Comparison of ENCODE assay signal across 17 cellular contexts in the genomic region with DNA sequence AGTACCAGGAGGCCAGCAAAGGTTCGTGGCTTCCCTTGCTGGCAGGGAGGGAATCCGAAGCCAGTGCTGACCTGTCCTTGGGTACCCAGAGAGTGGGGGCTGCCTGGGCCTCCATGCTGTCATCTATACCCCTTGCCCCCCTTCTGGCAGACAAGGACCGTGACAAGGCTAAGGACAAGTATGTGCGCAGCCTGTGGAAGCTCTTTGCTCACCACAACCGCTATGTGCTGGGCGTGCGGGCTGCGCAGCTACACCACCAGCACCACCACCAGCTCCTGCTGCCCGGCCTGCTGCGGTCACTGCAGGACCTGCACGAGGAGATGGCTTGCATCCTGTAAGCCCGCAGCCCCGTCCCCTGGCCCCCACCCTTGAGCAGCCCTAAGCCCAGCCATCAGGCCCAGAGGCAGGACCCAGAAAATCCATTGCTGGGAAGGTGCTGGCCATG. TPM values are rescaled to one million over a fixed set of nuclear protein-coding genes. Genes with fewer than 3 reads are reported as not detected.
DNase-seq lines count a peak whose midpoint lies in the region; ATAC-seq, FAIRE-seq and TF ChIP-seq lines count a peak whose summit lies in the region.
"Had no signal": no experiment of that assay in that cellular context is flagged by ENCODE, and none has a peak within 500 bp of the region (broad histone marks: within the 10 kb centered on the region; RNA-seq: fewer than 3 reads in every experiment).

No MANE protein-coding gene starts in this region.

- H2BK12ac ChIP-seq in neuronal stem cell (ENCODE audit: low read length), result no peak overlapping the region

- no peak for TF ChIP-seq POLR2A in right lobe of liver (IDR thresholded peaks at IDR 0.05)
- no peak for TF ChIP-seq POLR2A in HepG2 (IDR thresholded peaks at IDR 0.05; ENCODE audit: insufficient read depth in 1 of 2, low read depth in 2 of 2, low read length in 2 of 2)
- no peak for TF ChIP-seq POLR2A in vagina (IDR thresholded peaks at IDR 0.05)

- POLR2A ChIA-PET in HepG2 (lab: Yijun Ruan, JAX), result interaction anchor here (5.1 kb wide), 1 partner anchor 13 kb away, joined by 41 read pairs; no protein-coding TSS in a partner anchor

- H3K27me3 Mint-ChIP-seq in activated T-helper 17 cell treated with anti-CD3 and anti-CD28 coated beads, Interleukin-2, amount 50 U/mL, for 72 hours, result no peaks in the 10 kb centered on the region

- peaks cover 0 to 33% (median 9%) of the 10 kb centered on the region in 4 donors for H3K36me3 ChIP-seq in right lobe of liver
- no peaks in the 10 kb centered on the region; a peak in 2 of 5 replicates for H3K36me3 ChIP-seq in HepG2 (replicated peaks in 1 of 2; ENCODE audit: control insufficient read depth in 1 of 2, insufficient read depth in 2 of 2, low read length in 2 of 2)
- peaks cover 0 to 2% of the 10 kb centered on the region in 2 donors for H3K36me3 ChIP-seq in neuronal stem cell (replicated peaks in 1 of 2; ENCODE audit: control insufficient read depth in 2 of 2, insufficient read depth in 2 of 2, low read length in 2 of 2)
- peaks cover 0 to 32% of the 10 kb centered on the region in 2 donors for H3K36me3 ChIP-seq in vagina

- no peak for FAIRE-seq in HepG2 (lab: Jason Lieb, UNC)

- H3K4me1 ChIP-seq in right lobe of liver (peaks cover 0 to 45% (median 21%) of the 10 kb centered on the region in 4 donors), HepG2 (ENCODE audit: insufficient read depth, low read length) (peaks cover 36% of the 10 kb centered on the region), neuronal stem cell (ENCODE audit: control insufficient read depth in 2 of 2, insufficient read depth in 1 of 2, low read depth in 1 of 2, low read length in 2 of 2) (peaks cover 7 to 13% of the 10 kb centered on the region in 2 donors), vagina (peaks cover 36% of the 10 kb centered on the region)

- no peaks in the 10 kb centered on the region for H3K79me2 ChIP-seq in HepG2 (ENCODE audit: insufficient read depth, low read length)

- CTCF ChIA-PET in HepG2 (lab: Yijun Ruan, JAX; ENCODE audit: low intra/inter-chr PET ratio, low total read pairs), result interaction anchor here (1.9 kb wide), 2 partner anchors 68 to 239 kb away, joined by 12 to 20 read pairs; no protein-coding TSS in a partner anchor

- H4K91ac ChIP-seq in neuronal stem cell (ENCODE audit: low read depth, low read length, poor library complexity), result peak overlapping the region; percentile 39

- H3K9ac ChIP-seq in HepG2 (ENCODE audit: insufficient read depth, low read depth, low read length) (no peak overlapping the region), neuronal stem cell (ENCODE audit: low read depth, low read length, poor library complexity) (no peak overlapping the region)

- no peak overlapping the region for H2BK120ac ChIP-seq in neuronal stem cell (ENCODE audit: low read depth, low read length)

- H3K27me3 ChIP-seq in right lobe of liver, result no peaks in the 10 kb centered on the region
- H3K27me3 ChIP-seq in HepG2 (ENCODE audit: control insufficient read depth in 1 of 2, insufficient read depth in 2 of 2, low read length in 2 of 2), result peaks cover 0 to 7% of the 10 kb centered on the region in 2 experiments; a peak in 2 of 5 replicates
- H3K27me3 ChIP-seq in neuronal stem cell (ENCODE audit: control insufficient read depth in 3 of 3, insufficient read depth in 3 of 3, low read depth in 1 of 3, low read length in 3 of 3), result no peaks in the 10 kb centered on the region
- no peaks in the 10 kb centered on the region for H3K27me3 ChIP-seq in vagina
- H3K27me3 ChIP-seq: SJSA1 had no signal

- no peak for TF ChIP-seq RAD21 in HepG2 (CRISPR knock-in tag; IDR thresholded peaks at IDR 0.05)

- intact Hi-C loops in right lobe of liver (cut with DNase I) (loop anchor here in 1 of 2 donors (5.0 kb wide), 1 partner anchor 240 kb away; no protein-coding TSS in a partner anchor), HepG2 (cut with micrococcal nuclease; ENCODE audit: unreplicated experiment) (loop anchor here (5.0 kb wide), 1 partner anchor 45 kb away; a partner anchor contains a TSS), vagina (cut with DNase I) (loop anchor here (10.0 kb wide), 1 partner anchor 172 kb away; a partner anchor contains a TSS)

- no peak for ATAC-seq in right lobe of liver
- ATAC-seq in HepG2, result no peak
- no peak for ATAC-seq in activated T-helper 17 cell treated with anti-CD3 and anti-CD28 coated beads, Interleukin-2, amount 50 U/mL, for 72 hours (replicated peaks)
- ATAC-seq in GM21723 (IDR thresholded peaks at IDR 0.05; ENCODE audit: unreplicated experiment), result no peak

- H3K4me3 ChIP-seq in right lobe of liver, result no peak overlapping the region
- H3K4me3 ChIP-seq in HepG2 (replicated peaks in 1 of 3; ENCODE audit: insufficient read depth in 1 of 3, low read depth in 2 of 3, low read length in 3 of 3), result no peak overlapping the region
- H3K4me3 ChIP-seq in neuronal stem cell (ENCODE audit: low read length in 2 of 2), result no peak overlapping the region
- H3K4me3 ChIP-seq in vagina, result no peak overlapping the region
- H3K4me3 ChIP-seq: PC-9, SJSA1 had no signal

- peaks cover 83% of the 10 kb centered on the region for H3K36me3 Mint-ChIP-seq in activated T-helper 17 cell treated with anti-CD3 and anti-CD28 coated beads, Interleukin-2, amount 50 U/mL, for 72 hours (ENCODE audit: low read depth)

- H3K27ac Mint-ChIP-seq in activated T-helper 17 cell treated with anti-CD3 and anti-CD28 coated beads, Interleukin-2, amount 50 U/mL, for 72 hours, result peak overlapping the region; percentile 49

- no peak overlapping the region for H2BK15ac ChIP-seq in neuronal stem cell (ENCODE audit: low read length)

- 0 out of 2 replicates have a peak, but pooled peaks cover 2% of the 10 kb centered on the region for H4K20me1 ChIP-seq in HepG2 (ENCODE audit: insufficient read depth, low read length)

- WGBS in right lobe of liver (ENCODE audit: insufficient coverage, low coverage, low lambda C conversion rate, missing lambda C conversion rate), result no CpG with 5 or more reads among the region's 13 CpGs
- 65% methylated on average over 7 of the region's 13 CpGs for WGBS in HepG2 (ENCODE audit: low lambda C conversion rate)
- no CpG with 5 or more reads among the region's 13 CpGs for WGBS in neuronal stem cell (ENCODE audit: extremely low coverage in 2 of 2, insufficient read length in 2 of 2, insufficient replicate concordance in 1 of 2), 2 donors

- H3K23ac ChIP-seq in neuronal stem cell (ENCODE audit: low read depth, low read length, poor library complexity), result no peak overlapping the region

- H4K8ac ChIP-seq in neuronal stem cell (ENCODE audit: low read depth, low read length), result no peak overlapping the region

- no peak for TF ChIP-seq EP300 in HepG2 (IDR thresholded peaks at IDR 0.05; ENCODE audit: low read depth in 2 of 2, low read length in 2 of 2)
- no peak for TF ChIP-seq EP300 in HepG2 (CRISPR knock-in tag; IDR thresholded peaks at IDR 0.05; ENCODE audit: borderline replicate concordance)

- H3K14ac ChIP-seq in neuronal stem cell (ENCODE audit: low read length), result no peak overlapping the region

- no peaks in the 10 kb centered on the region for H3K9me3 ChIP-seq in right lobe of liver
- no peaks in the 10 kb centered on the region for H3K9me3 ChIP-seq in HepG2 (ENCODE audit: low read length)
- no peaks in the 10 kb centered on the region for H3K9me3 ChIP-seq in neuronal stem cell (replicated peaks in 1 of 2; ENCODE audit: control insufficient read depth in 2 of 2, insufficient read depth in 1 of 2, low read depth in 1 of 2, low read length in 2 of 2)
- no peaks in the 10 kb centered on the region for H3K9me3 ChIP-seq in vagina
- H3K9me3 ChIP-seq: SJSA1 had no signal

- DNase-seq in right lobe of liver, result peak; percentile 23 to 58 (median 44)
- DNase-seq in HepG2 (ENCODE audit: low spot score), result no peak
- no peak for DNase-seq in neuronal stem cell (ENCODE audit: low spot score)
- DNase-seq in vagina (ENCODE audit: extremely low spot score in 2 of 2), result no peak
- no peak for DNase-seq in stimulated activated CD8-positive, alpha-beta memory T cell treated with anti-CD3 and anti-CD28 coated beads, Interleukin-4, amount 100 ng/mL, for 48 hours
- DNase-seq: C1 segment of cervical spinal cord, DMS79, KG1, MV-4-11, NCI-H1436, NCI-H1930, NCI-H526, PC-9 had no signal

- in situ Hi-C loops in HepG2 (cut with HindIII; ENCODE audit: extremely low pct_ligation_motif_present, low pct_unique_long_range_greater_than_20kb), result loop anchor here (5.0 kb wide), 2 partner anchors 70 to 240 kb away; no protein-coding TSS in a partner anchor

- peaks cover 2% of the 10 kb centered on the region for H3K79me1 ChIP-seq in neuronal stem cell (ENCODE audit: low read depth, low read length)

- peak overlapping the region; percentile 37 for H3K18ac ChIP-seq in neuronal stem cell (ENCODE audit: low read length)

- no peak for TF ChIP-seq CTCF in right lobe of liver (IDR thresholded peaks at IDR 0.05)
- no peak for TF ChIP-seq CTCF in HepG2 (CRISPR knock-in tag; IDR thresholded peaks at IDR 0.05)
- TF ChIP-seq CTCF in vagina (IDR thresholded peaks at IDR 0.05), result no peak

- H3K4ac ChIP-seq in neuronal stem cell (ENCODE audit: low read length), result no peak overlapping the region

- H3K4me3 Mint-ChIP-seq in activated T-helper 17 cell treated with anti-CD3 and anti-CD28 coated beads, Interleukin-2, amount 50 U/mL, for 72 hours, result no peak overlapping the region

- H2AFZ ChIP-seq in HepG2 (ENCODE audit: low read length) (no peak overlapping the region), neuronal stem cell (ENCODE audit: low read length) (peak overlapping the region; percentile 55)
- H2AFZ ChIP-seq: PC-9 had no signal

- BruUV-seq in HepG2 (replicated peaks; lab: Mats Ljungman, UMichigan), result no TSS peak

- H3K27ac ChIP-seq in right lobe of liver (no peak overlapping the region), HepG2 (ENCODE audit: extremely low read length, insufficient read depth, low read length) (no peak overlapping the region), neuronal stem cell (replicated peaks; ENCODE audit: low read length) (no peak overlapping the region), vagina (peak overlapping the region; percentile 97)
- H3K27ac ChIP-seq: PC-9, RWPE1, SJSA1 had no signal

- no peak overlapping the region for H2BK5ac ChIP-seq in neuronal stem cell (ENCODE audit: low read length)

- H3K9me3 Mint-ChIP-seq in activated T-helper 17 cell treated with anti-CD3 and anti-CD28 coated beads, Interleukin-2, amount 50 U/mL, for 72 hours, result no peaks in the 10 kb centered on the region

- no peak overlapping the region for H2AK5ac ChIP-seq in neuronal stem cell (ENCODE audit: low read depth, low read length)

- H3K4me2 ChIP-seq in HepG2 (ENCODE audit: low read depth, low read length) (no peak overlapping the region), neuronal stem cell (ENCODE audit: insufficient read depth, low read length, poor library complexity, severe bottlenecking) (no peak overlapping the region)
- H3K4me2 ChIP-seq: PC-9 had no signal

- peaks cover 5% of the 10 kb centered on the region for H3K4me1 Mint-ChIP-seq in activated T-helper 17 cell treated with anti-CD3 and anti-CD28 coated beads, Interleukin-2, amount 50 U/mL, for 72 hours

RNA-seq across cellular contexts. Expression of a gene that starts 2.8 kb away (rescaled TPM):
- total RNA-seq in right lobe of liver, result 10 to 100 TPM; 11.5 to 36.5 (median 18.5) TPM
- 8.5 and 9.5 TPM in 2 replicates for total RNA-seq in HepG2 (2016; rRNA removed; fragmentation: Illumina TruSeq; extraction: Trizol)
- total RNA-seq in HepG2 (2016; cell fraction: cytosol; rRNA removed; fragmentation: Illumina TruSeq; extraction: Trizol; ENCODE audit: low read depth), result 3.0 and 3.5 TPM in 2 replicates
- 9.6 TPM in 2 replicates for total RNA-seq in HepG2 (2016; cell fraction: insoluble cytoplasmic fraction; rRNA removed; fragmentation: Illumina TruSeq; extraction: Trizol)
- 3.8 and 4.7 TPM in 2 replicates for total RNA-seq in HepG2 (2016; cell fraction: membrane; rRNA removed; fragmentation: Illumina TruSeq; extraction: Trizol)
- total RNA-seq in HepG2 (2016; cell fraction: nucleus; rRNA removed; fragmentation: Illumina TruSeq; extraction: Trizol), result 5.2 and 5.4 TPM in 2 replicates
- polyA plus RNA-seq in HepG2 (2011; rRNA removed), result 4.0 and 4.3 TPM in 2 replicates
- 2.8 and 5.7 TPM in 2 replicates for polyA plus RNA-seq in HepG2 (2011; cell fraction: cytosol; rRNA removed)
- 13.7 and 22.6 TPM in 2 replicates for polyA plus RNA-seq in HepG2 (2011; cell fraction: nucleus; rRNA removed)
- polyA plus RNA-seq in HepG2 (2012), result 1.3 and 1.7 TPM in 2 replicates
- polyA plus RNA-seq in HepG2 (2016; cell fraction: cytosol; fragmentation: Illumina TruSeq; extraction: Trizol; ENCODE audit: low read depth), result 3.0 TPM in 2 replicates
- polyA plus RNA-seq in HepG2 (2016; cell fraction: insoluble cytoplasmic fraction; fragmentation: Illumina TruSeq; extraction: Trizol; ENCODE audit: low read depth), result 6.1 and 6.9 TPM in 2 replicates
- 2.4 TPM in 2 replicates for polyA plus RNA-seq in HepG2 (2016; cell fraction: membrane; fragmentation: Illumina TruSeq; extraction: Trizol; ENCODE audit: low read depth)
- polyA plus RNA-seq in HepG2 (2016; cell fraction: nucleus; fragmentation: Illumina TruSeq; extraction: Trizol; ENCODE audit: insufficient read depth, low read depth), result 8.5 and 10.3 TPM in 2 replicates
- polyA minus RNA-seq in HepG2 (2011; rRNA and poly(A)+ RNA removed; ENCODE audit: low replicate concordance), result 0.37 and 5.3 TPM in 2 replicates
- 1.7 and 1.8 TPM in 2 replicates for polyA minus RNA-seq in HepG2 (2011; cell fraction: cytosol; rRNA and poly(A)+ RNA removed)
- 5.1 and 6.2 TPM in 2 replicates for polyA minus RNA-seq in HepG2 (2011; cell fraction: nucleus; rRNA and poly(A)+ RNA removed)
- 100 to 1,000 TPM in 1 of 2 donors, 10 to 100 TPM in 1; 98.5 to 122 TPM for total RNA-seq in activated T-helper 17 cell treated with anti-CD3 and anti-CD28 coated beads, Interleukin-2, amount 50 U/mL, for 72 hours
- polyA plus RNA-seq in neuronal stem cell (2013, experiment 1 of 2), result 2.6 TPM
- 2.3 TPM for polyA plus RNA-seq in neuronal stem cell (2013, experiment 2 of 2)
- total RNA-seq in vagina, result 47.4 TPM

RNA-seq across cellular contexts. Expression of a gene that starts 16.0 kb away (rescaled TPM):
- total RNA-seq in right lobe of liver (10 to 100 TPM; 41.4 to 91.6 (median 59.8) TPM), HepG2 (2016; rRNA removed; fragmentation: Illumina TruSeq; extraction: Trizol) (6.7 and 17.5 TPM in 2 replicates), vagina (46.7 TPM)
- 8.9 and 9.3 TPM in 2 replicates for total RNA-seq in HepG2 (2016; cell fraction: cytosol; rRNA removed; fragmentation: Illumina TruSeq; extraction: Trizol; ENCODE audit: low read depth)
- total RNA-seq in HepG2 (2016; cell fraction: insoluble cytoplasmic fraction; rRNA removed; fragmentation: Illumina TruSeq; extraction: Trizol), result 5.6 and 21.4 TPM in 2 replicates
- total RNA-seq in HepG2 (2016; cell fraction: membrane; rRNA removed; fragmentation: Illumina TruSeq; extraction: Trizol), result 9.6 and 10.0 TPM in 2 replicates
- 31.3 and 36.5 TPM in 2 replicates for total RNA-seq in HepG2 (2016; cell fraction: nucleus; rRNA removed; fragmentation: Illumina TruSeq; extraction: Trizol)
- polyA plus RNA-seq in HepG2 (2011; rRNA removed), result 43.8 and 51.5 TPM in 2 replicates
- 18.4 and 29.4 TPM in 2 replicates for polyA plus RNA-seq in HepG2 (2011; cell fraction: cytosol; rRNA removed)
- 296 and 398 TPM in 2 replicates for polyA plus RNA-seq in HepG2 (2011; cell fraction: nucleus; rRNA removed)
- 13.2 and 18.7 TPM in 2 replicates for polyA plus RNA-seq in HepG2 (2012)
- 1.5 and 2.3 TPM in 2 replicates for polyA plus RNA-seq in HepG2 (2016; cell fraction: cytosol; fragmentation: Illumina TruSeq; extraction: Trizol; ENCODE audit: low read depth)
- 7.9 and 9.3 TPM in 2 replicates for polyA plus RNA-seq in HepG2 (2016; cell fraction: insoluble cytoplasmic fraction; fragmentation: Illumina TruSeq; extraction: Trizol; ENCODE audit: low read depth)
- 5.8 and 8.8 TPM in 2 replicates for polyA plus RNA-seq in HepG2 (2016; cell fraction: membrane; fragmentation: Illumina TruSeq; extraction: Trizol; ENCODE audit: low read depth)
- 117 and 126 TPM in 2 replicates for polyA plus RNA-seq in HepG2 (2016; cell fraction: nucleus; fragmentation: Illumina TruSeq; extraction: Trizol; ENCODE audit: insufficient read depth, low read depth)
- 46.3 and 58.9 TPM in 2 replicates for polyA minus RNA-seq in HepG2 (2011; rRNA and poly(A)+ RNA removed; ENCODE audit: low replicate concordance)
- polyA minus RNA-seq in HepG2 (2011; cell fraction: cytosol; rRNA and poly(A)+ RNA removed), result 16.2 and 16.4 TPM in 2 replicates
- polyA minus RNA-seq in HepG2 (2011; cell fraction: nucleus; rRNA and poly(A)+ RNA removed), result 38.2 and 38.5 TPM in 2 replicates
- total RNA-seq in activated T-helper 17 cell treated with anti-CD3 and anti-CD28 coated beads, Interleukin-2, amount 50 U/mL, for 72 hours, result 100 to 1,000 TPM; 121 to 127 TPM
- 41.6 TPM for polyA plus RNA-seq in neuronal stem cell (2013, experiment 1 of 2)
- polyA plus RNA-seq in neuronal stem cell (2013, experiment 2 of 2), result 37.8 TPM

RNA-seq across cellular contexts. Expression of a gene that starts 18.7 kb away (rescaled TPM):
- total RNA-seq in right lobe of liver, result 100 to 1,000 TPM; 122 to 232 (median 189) TPM
- 13.9 and 17.4 TPM in 2 replicates for total RNA-seq in HepG2 (2016; rRNA removed; fragmentation: Illumina TruSeq; extraction: Trizol)
- total RNA-seq in HepG2 (2016; cell fraction: cytosol; rRNA removed; fragmentation: Illumina TruSeq; extraction: Trizol; ENCODE audit: low read depth), result 4.7 and 4.8 TPM in 2 replicates
- 10.1 and 18.5 TPM in 2 replicates for total RNA-seq in HepG2 (2016; cell fraction: insoluble cytoplasmic fraction; rRNA removed; fragmentation: Illumina TruSeq; extraction: Trizol)
- 20.5 and 21.4 TPM in 2 replicates for total RNA-seq in HepG2 (2016; cell fraction: membrane; rRNA removed; fragmentation: Illumina TruSeq; extraction: Trizol)
- 17.5 and 19.5 TPM in 2 replicates for total RNA-seq in HepG2 (2016; cell fraction: nucleus; rRNA removed; fragmentation: Illumina TruSeq; extraction: Trizol)
- 15.2 and 17.3 TPM in 2 replicates for polyA plus RNA-seq in HepG2 (2011; rRNA removed)
- polyA plus RNA-seq in HepG2 (2011; cell fraction: cytosol; rRNA removed), result 12.0 and 18.4 TPM in 2 replicates
- 17.2 and 23.0 TPM in 2 replicates for polyA plus RNA-seq in HepG2 (2011; cell fraction: nucleus; rRNA removed)
- polyA plus RNA-seq in HepG2 (2012), result 4.4 and 15.3 TPM in 2 replicates
- 6.3 and 6.4 TPM in 2 replicates for polyA plus RNA-seq in HepG2 (2016; cell fraction: cytosol; fragmentation: Illumina TruSeq; extraction: Trizol; ENCODE audit: low read depth)
- polyA plus RNA-seq in HepG2 (2016; cell fraction: insoluble cytoplasmic fraction; fragmentation: Illumina TruSeq; extraction: Trizol; ENCODE audit: low read depth), result 14.6 and 21.4 TPM in 2 replicates
- polyA plus RNA-seq in HepG2 (2016; cell fraction: membrane; fragmentation: Illumina TruSeq; extraction: Trizol; ENCODE audit: low read depth), result 19.0 and 20.4 TPM in 2 replicates
- polyA plus RNA-seq in HepG2 (2016; cell fraction: nucleus; fragmentation: Illumina TruSeq; extraction: Trizol; ENCODE audit: insufficient read depth, low read depth), result 32.9 and 35.2 TPM in 2 replicates
- polyA minus RNA-seq in HepG2 (2011; rRNA and poly(A)+ RNA removed; ENCODE audit: low replicate concordance), result 33.9 and 45.0 TPM in 2 replicates
- polyA minus RNA-seq in HepG2 (2011; cell fraction: cytosol; rRNA and poly(A)+ RNA removed), result 15.8 and 17.1 TPM in 2 replicates
- 6.1 and 8.6 TPM in 2 replicates for polyA minus RNA-seq in HepG2 (2011; cell fraction: nucleus; rRNA and poly(A)+ RNA removed)
- total RNA-seq in activated T-helper 17 cell treated with anti-CD3 and anti-CD28 coated beads, Interleukin-2, amount 50 U/mL, for 72 hours, result 100 to 1,000 TPM; 605 to 771 TPM
- polyA plus RNA-seq in neuronal stem cell (2013, experiment 1 of 2), result 19.3 TPM
- 19.0 TPM for polyA plus RNA-seq in neuronal stem cell (2013, experiment 2 of 2)
- total RNA-seq in vagina, result 47.6 TPM

RNA-seq across cellular contexts. Expression of a gene that starts 45.3 kb away (rescaled TPM):
- 10 to 100 TPM in 4 of 6 experiments, 1 to 10 TPM in 2; 8.8 to 17.6 (median 11.5) TPM for total RNA-seq in right lobe of liver
- total RNA-seq in HepG2 (2016; rRNA removed; fragmentation: Illumina TruSeq; extraction: Trizol), result 28.3 and 30.0 TPM in 2 replicates
- 9.5 and 9.9 TPM in 2 replicates for total RNA-seq in HepG2 (2016; cell fraction: cytosol; rRNA removed; fragmentation: Illumina TruSeq; extraction: Trizol; ENCODE audit: low read depth)
- 29.5 and 31.1 TPM in 2 replicates for total RNA-seq in HepG2 (2016; cell fraction: insoluble cytoplasmic fraction; rRNA removed; fragmentation: Illumina TruSeq; extraction: Trizol)
- total RNA-seq in HepG2 (2016; cell fraction: membrane; rRNA removed; fragmentation: Illumina TruSeq; extraction: Trizol), result 19.0 and 21.4 TPM in 2 replicates
- total RNA-seq in HepG2 (2016; cell fraction: nucleus; rRNA removed; fragmentation: Illumina TruSeq; extraction: Trizol), result 14.9 and 16.3 TPM in 2 replicates
- 18.7 and 21.7 TPM in 2 replicates for polyA plus RNA-seq in HepG2 (2011; rRNA removed)
- 21.7 and 23.0 TPM in 2 replicates for polyA plus RNA-seq in HepG2 (2011; cell fraction: cytosol; rRNA removed)
- 18.2 and 23.4 TPM in 2 replicates for polyA plus RNA-seq in HepG2 (2011; cell fraction: nucleus; rRNA removed)
- polyA plus RNA-seq in HepG2 (2012), result 12.4 and 14.3 TPM in 2 replicates
- polyA plus RNA-seq in HepG2 (2016; cell fraction: cytosol; fragmentation: Illumina TruSeq; extraction: Trizol; ENCODE audit: low read depth), result 15.3 and 16.8 TPM in 2 replicates
- polyA plus RNA-seq in HepG2 (2016; cell fraction: insoluble cytoplasmic fraction; fragmentation: Illumina TruSeq; extraction: Trizol; ENCODE audit: low read depth), result 32.6 and 35.8 TPM in 2 replicates
- 20.1 and 22.5 TPM in 2 replicates for polyA plus RNA-seq in HepG2 (2016; cell fraction: membrane; fragmentation: Illumina TruSeq; extraction: Trizol; ENCODE audit: low read depth)
- polyA plus RNA-seq in HepG2 (2016; cell fraction: nucleus; fragmentation: Illumina TruSeq; extraction: Trizol; ENCODE audit: insufficient read depth, low read depth), result 23.2 and 27.0 TPM in 2 replicates
- polyA minus RNA-seq in HepG2 (2011; rRNA and poly(A)+ RNA removed; ENCODE audit: low replicate concordance), result 12.2 and 28.5 TPM in 2 replicates
- 8.2 and 8.6 TPM in 2 replicates for polyA minus RNA-seq in HepG2 (2011; cell fraction: cytosol; rRNA and poly(A)+ RNA removed)
- polyA minus RNA-seq in HepG2 (2011; cell fraction: nucleus; rRNA and poly(A)+ RNA removed), result 13.3 and 14.7 TPM in 2 replicates
- 10 to 100 TPM; 15.9 to 19.0 TPM for total RNA-seq in activated T-helper 17 cell treated with anti-CD3 and anti-CD28 coated beads, Interleukin-2, amount 50 U/mL, for 72 hours
- polyA plus RNA-seq in neuronal stem cell (2013, experiment 1 of 2), result 17.1 TPM
- polyA plus RNA-seq in neuronal stem cell (2013, experiment 2 of 2), result 16.8 TPM
- 7.9 TPM for total RNA-seq in vagina

RNA-seq across cellular contexts. Expression of a gene that starts 48.0 kb away (rescaled TPM):
- total RNA-seq in right lobe of liver (10 to 100 TPM; 13.3 to 33.0 (median 25.4) TPM), HepG2 (2016; rRNA removed; fragmentation: Illumina TruSeq; extraction: Trizol) (39.2 and 39.7 TPM in 2 replicates), vagina (62.1 TPM)
- total RNA-seq in HepG2 (2016; cell fraction: cytosol; rRNA removed; fragmentation: Illumina TruSeq; extraction: Trizol; ENCODE audit: low read depth), result 7.4 and 8.3 TPM in 2 replicates
- 37.2 and 42.0 TPM in 2 replicates for total RNA-seq in HepG2 (2016; cell fraction: insoluble cytoplasmic fraction; rRNA removed; fragmentation: Illumina TruSeq; extraction: Trizol)
- 10.7 and 11.5 TPM in 2 replicates for total RNA-seq in HepG2 (2016; cell fraction: membrane; rRNA removed; fragmentation: Illumina TruSeq; extraction: Trizol)
- 29.9 and 30.4 TPM in 2 replicates for total RNA-seq in HepG2 (2016; cell fraction: nucleus; rRNA removed; fragmentation: Illumina TruSeq; extraction: Trizol)
- 33.8 and 39.6 TPM in 2 replicates for polyA plus RNA-seq in HepG2 (2011; rRNA removed)
- polyA plus RNA-seq in HepG2 (2011; cell fraction: cytosol; rRNA removed), result 28.5 and 36.4 TPM in 2 replicates
- 128 and 143 TPM in 2 replicates for polyA plus RNA-seq in HepG2 (2011; cell fraction: nucleus; rRNA removed)
- 23.6 and 29.6 TPM in 2 replicates for polyA plus RNA-seq in HepG2 (2012)
- 3.2 and 3.8 TPM in 2 replicates for polyA plus RNA-seq in HepG2 (2016; cell fraction: cytosol; fragmentation: Illumina TruSeq; extraction: Trizol; ENCODE audit: low read depth)
- polyA plus RNA-seq in HepG2 (2016; cell fraction: insoluble cytoplasmic fraction; fragmentation: Illumina TruSeq; extraction: Trizol; ENCODE audit: low read depth), result 31.6 and 37.2 TPM in 2 replicates
- polyA plus RNA-seq in HepG2 (2016; cell fraction: membrane; fragmentation: Illumina TruSeq; extraction: Trizol; ENCODE audit: low read depth), result 6.4 and 8.0 TPM in 2 replicates
- polyA plus RNA-seq in HepG2 (2016; cell fraction: nucleus; fragmentation: Illumina TruSeq; extraction: Trizol; ENCODE audit: insufficient read depth, low read depth), result 52.0 and 53.3 TPM in 2 replicates
- polyA minus RNA-seq in HepG2 (2011; rRNA and poly(A)+ RNA removed; ENCODE audit: low replicate concordance), result 77.7 and 119 TPM in 2 replicates
- polyA minus RNA-seq in HepG2 (2011; cell fraction: cytosol; rRNA and poly(A)+ RNA removed), result 23.5 and 25.8 TPM in 2 replicates
- polyA minus RNA-seq in HepG2 (2011; cell fraction: nucleus; rRNA and poly(A)+ RNA removed), result 37.1 and 48.0 TPM in 2 replicates
- 100 to 1,000 TPM; 101 to 103 TPM for total RNA-seq in activated T-helper 17 cell treated with anti-CD3 and anti-CD28 coated beads, Interleukin-2, amount 50 U/mL, for 72 hours
- polyA plus RNA-seq in neuronal stem cell (2013, experiment 1 of 2), result 29.4 TPM
- 28.4 TPM for polyA plus RNA-seq in neuronal stem cell (2013, experiment 2 of 2)

Comparison
In these comparisons a context has a peak if more than half of its experiments do, and no peak if none do; other contexts are left out.
1. DNase-seq: peak in right lobe of liver (3 of 3); none in HepG2 (single experiment), neuronal stem cell (single experiment), vagina (0 of 2) and stimulated activated CD8-positive, alpha-beta memory T cell treated with anti-CD3 and anti-CD28 coated beads, Interleukin-4, amount 100 ng/mL, for 48 hours (single experiment).